14 cellular contexts compared by ENCODE assay signal in the genomic region with DNA sequence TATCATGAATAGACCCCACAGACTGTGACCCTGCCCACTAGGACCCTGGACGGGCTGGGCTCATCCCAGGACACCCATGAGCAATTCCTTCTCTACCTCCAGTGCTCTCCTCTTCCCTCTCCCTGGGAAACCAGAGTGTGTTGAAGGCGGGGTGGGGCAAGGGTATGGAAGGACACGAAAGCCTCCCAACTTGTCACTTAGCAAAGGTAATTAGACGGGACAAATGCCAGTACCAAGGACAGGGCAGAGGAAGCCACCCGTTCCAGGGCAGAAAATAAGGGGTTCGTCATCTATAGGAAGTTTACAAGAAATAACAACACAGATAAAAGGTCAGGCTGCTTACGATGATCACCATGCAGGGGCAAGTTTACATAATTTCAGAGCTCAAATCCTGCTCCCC. TPM values are rescaled to one million over a fixed set of nuclear protein-coding genes. Genes with fewer than 3 reads are reported as not detected.
DNase-seq lines count a peak whose midpoint lies in the region; ATAC-seq and TF ChIP-seq lines count a peak whose summit lies in the region.
"Had no signal": no experiment of that assay in that cellular context is flagged by ENCODE, and none has a peak within 500 bp of the region (broad histone marks: within the 10 kb centered on the region; RNA-seq: fewer than 3 reads in every experiment).

No MANE protein-coding gene starts in this region.

- no peak overlapping the region for H3K27ac ChIP-seq in HEK293 (ENCODE audit: extremely low read depth, low read depth, low read length)

- no peaks in the 10 kb centered on the region for H3K9me3 ChIP-seq in HEK293 (ENCODE audit: control insufficient read depth, insufficient read depth, low read depth, low read length)
- H3K9me3 ChIP-seq: HAP-1 had no signal

- no peaks in the 10 kb centered on the region for H3K36me3 ChIP-seq in HEK293 (ENCODE audit: control insufficient read depth in 2 of 2, insufficient read depth in 1 of 2, low read length in 2 of 2)
- H3K36me3 ChIP-seq: HAP-1 had no signal

- CTCF ChIA-PET in HEK293 (lab: Yijun Ruan, JAX), result interaction anchor here (0.6 to 1.4 kb wide), 3 partner anchors 12 to 841 kb away, joined by 3 to 4 read pairs (median 4); no protein-coding TSS in a partner anchor

- ATAC-seq in GM21367 (IDR thresholded peaks at IDR 0.05; ENCODE audit: unreplicated experiment), result no peak

- no peaks in the 10 kb centered on the region for H3K4me1 ChIP-seq in HEK293 (ENCODE audit: control insufficient read depth, insufficient read depth, low read length)
- H3K4me1 ChIP-seq: HAP-1 had no signal

- peak; percentile 33 for DNase-seq in iPS-NIHi11 (ENCODE audit: low spot score)
- no peak for DNase-seq in DMS153 treated with DMSO at 0.1 percent for 48 hours (lab: John Stamatoyannopoulos, UW; ENCODE audit: unreplicated experiment)
- no peak for DNase-seq in NCI-H1092 (lab: John Stamatoyannopoulos, UW)
- DNase-seq: C1 segment of cervical spinal cord; Calu3; CD4-positive, alpha-beta memory T cell; COR-L47; DND-41; GOT3 had no signal

- POLR2A ChIA-PET in HEK293 (lab: Yijun Ruan, JAX), result no interaction called here

- no peak for TF ChIP-seq CTCF in HEK293 (tag by site-specific recombination; IDR thresholded peaks at IDR 0.05)

- no peak overlapping the region for H3K4me3 ChIP-seq in HEK293 (ENCODE audit: low read depth, low read length)
- H3K4me3 ChIP-seq: HAP-1 had no signal

TF ChIP-seq in HEK293, 187 proteins besides CTCF, POLR2A, EP300 and RAD21:
- peak; percentile 82 for TF ChIP-seq REST (tag by site-specific recombination; IDR thresholded peaks at IDR 0.05)
- TF ChIP-seq HOXA7 (CRISPR knock-in tag; IDR thresholded peaks at IDR 0.05; ENCODE audit: borderline replicate concordance), result no peak

TF ChIP-seq in PFSK-1, 5 proteins besides CTCF, POLR2A, EP300 and RAD21:
- no peak for TF ChIP-seq FOXP2 (optimal IDR thresholded peaks at IDR 0.05; ENCODE audit: borderline replicate concordance, extremely low read depth, extremely low read length, insufficient read depth)
- no peak for TF ChIP-seq TAF1 (IDR thresholded peaks at IDR 0.05; ENCODE audit: borderline replicate concordance, insufficient read depth, low read length)
- TF ChIP-seq POLR2AphosphoS5 (IDR thresholded peaks at IDR 0.05; ENCODE audit: low read depth, low read length), result no peak
- TF ChIP-seq REST (IDR thresholded peaks at IDR 0.05; ENCODE audit: insufficient read depth in 1 of 2, low read depth in 2 of 2, low read length in 2 of 2), result peak; percentile 48 to 85; a peak in 2 of 4 replicates
TF ChIP-seq in PFSK-1: peak in this region for 1.

RNA-seq across cellular contexts. Expression of gene EPX, which starts 4.9 kb away (rescaled TPM):
- polyA plus RNA-seq in PFSK-1 (2012; ENCODE audit: insufficient read length, low read depth), result not detected
- polyA plus RNA-seq: BJ; CD4-positive, alpha-beta memory T cell had no signal

RNA-seq across cellular contexts. Expression of gene OR4D2, which starts 20.9 kb away (rescaled TPM):
- polyA plus RNA-seq in PFSK-1 (2012; ENCODE audit: insufficient read length, low read depth), result not detected
- polyA plus RNA-seq: BJ; CD4-positive, alpha-beta memory T cell had no signal

RNA-seq across cellular contexts. Expression of gene MKS1, which starts 31.4 kb away (rescaled TPM):
- 16.3 TPM for polyA plus RNA-seq in PFSK-1 (2012; ENCODE audit: insufficient read length, low read depth)

RNA-seq across cellular contexts. Expression of gene OR4D1, which starts 39.5 kb away (rescaled TPM):
- polyA plus RNA-seq in PFSK-1 (2012; ENCODE audit: insufficient read length, low read depth), result not detected
- polyA plus RNA-seq: BJ had no signal

RNA-seq across cellular contexts. Expression of gene LPO, which starts 50.7 kb away (rescaled TPM):
- 0.20 TPM for polyA plus RNA-seq in PFSK-1 (2012; ENCODE audit: insufficient read length, low read depth)
- polyA plus RNA-seq: CD4-positive, alpha-beta memory T cell had no signal
